In the genomic region with DNA sequence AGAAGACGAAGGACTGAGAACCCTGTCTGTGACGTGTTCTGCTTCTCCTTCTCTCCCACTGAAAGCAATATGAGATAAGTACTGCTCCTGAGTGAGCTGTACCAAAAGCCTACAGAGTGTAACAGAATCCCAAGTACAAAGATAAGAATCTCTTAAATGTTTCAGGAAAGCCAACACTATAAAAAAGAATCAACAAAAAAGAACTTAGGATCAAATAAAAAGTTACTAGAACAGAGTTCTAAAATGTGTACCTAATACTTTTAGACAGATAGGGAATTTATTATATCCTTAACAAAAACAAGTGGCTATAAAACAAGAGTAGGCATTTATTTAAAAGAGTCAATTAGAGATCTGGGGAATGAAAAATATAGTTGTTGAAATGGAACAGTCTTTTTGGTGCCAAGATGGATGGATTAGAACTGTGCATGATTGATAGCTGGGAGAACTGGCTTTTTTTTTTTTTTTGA, we compare ENCODE assay signal across 24 cellular contexts.
"Had no signal": no experiment of that assay in that cellular context is flagged by ENCODE, and none has a peak within 500 bp of the region (broad histone marks: within the 10 kb centered on the region; RNA-seq: fewer than 3 reads in every experiment).

No MANE protein-coding gene starts in this region.

- DNase-seq: activated CD4-positive, alpha-beta T cell treated with anti-CD3 and anti-CD28 coated beads for 4 hours; activated CD4-positive, CD25-positive, alpha-beta regulatory T cell; activated CD8-positive, alpha-beta memory T cell treated with anti-CD3 and anti-CD28 coated beads, Interleukin-2, amount 10 ng/mL, durations not matched to agents 7 days and 5 days; activated CD8-positive, alpha-beta T cell treated with anti-CD3 and anti-CD28 coated beads for 36 hours; activated gamma-delta T cell treated with Interleukin-2 at 50 U/mL for 16 hours; central memory CD4-positive, alpha-beta T cell; colonic mucosa; dorsolateral prefrontal cortex; effector memory CD8-positive, alpha-beta T cell; esophagus squamous epithelium; heart left ventricle; islet precursor cell; left cardiac atrium; naive thymus-derived CD4-positive, alpha-beta T cell; posterior cingulate gyrus; small intestine; stomach; T1000; transverse colon; uterus had no signal

- H3K36me3 ChIP-seq: colonic mucosa, stomach, suprapubic skin, transverse colon, uterus had no signal

- H3K9me3 ChIP-seq: colonic mucosa, esophagus squamous epithelium, suprapubic skin, transverse colon, uterus had no signal

- H3K27ac ChIP-seq: colonic mucosa, dorsolateral prefrontal cortex, heart left ventricle, stomach, suprapubic skin, transverse colon, uterus had no signal

- ATAC-seq: activated CD8-positive, alpha-beta memory T cell treated with anti-CD3 and anti-CD28 coated beads, Interleukin-2, amount 10 ng/mL, durations not matched to agents 7 days and 5 days; activated CD8-positive, alpha-beta T cell treated with anti-CD3 and anti-CD28 coated beads for 36 hours; effector memory CD8-positive, alpha-beta T cell; heart left ventricle; left cardiac atrium; naive thymus-derived CD4-positive, alpha-beta T cell; sciatic nerve; stimulated activated memory B cell treated with anti-CD40 and anti-IgM and Interleukin-4, amounts not matched to agents 10 μg/mL and 1 μg/mL and 100 μg/mL, for 72 hours had no signal

- H3K27me3 ChIP-seq: colonic mucosa, dorsolateral prefrontal cortex, esophagus squamous epithelium, heart left ventricle, stomach, suprapubic skin, transverse colon, uterus had no signal

- H3K4me1 ChIP-seq: colonic mucosa, suprapubic skin, uterus had no signal

- H3K4me3 ChIP-seq: colonic mucosa, dorsolateral prefrontal cortex, esophagus squamous epithelium, heart left ventricle, lung, stomach, suprapubic skin, transverse colon, uterus had no signal
